Comparison of ENCODE assay signal across 21 cellular contexts in genomic region chr2:74130211-74130995, GRCh38. TPM values are rescaled to one million over a fixed set of nuclear protein-coding genes. Genes with fewer than 3 reads are reported as not detected.
DNase-seq lines count a peak whose midpoint lies in the region; ATAC-seq, FAIRE-seq and TF ChIP-seq lines count a peak whose summit lies in the region.
"Had no signal": no experiment of that assay in that cellular context is flagged by ENCODE, and none has a peak within 500 bp of the region (broad histone marks: within the 10 kb centered on the region; RNA-seq: fewer than 3 reads in every experiment).

No MANE protein-coding gene starts in this region.

- H2BK20ac ChIP-seq in IMR-90 (ENCODE audit: low read depth, low read length) = no peak overlapping the region

- no peak overlapping the region for H3K18ac ChIP-seq in IMR-90 (ENCODE audit: low read depth, low read length)

- no peak for TF ChIP-seq RAD21 in IMR-90 (IDR thresholded peaks at IDR 0.05; ENCODE audit: low read length)
- no peak for TF ChIP-seq RAD21 in K562 (CRISPR knock-in tag; conservative IDR thresholded peaks at IDR 0.05 in 1 of 2, IDR thresholded peaks at IDR 0.05 in 1 of 2)

- CTCF ChIA-PET in IMR-90 (lab: Yijun Ruan, JAX) = no interaction called here
- CTCF ChIA-PET in K562 (lab: Yijun Ruan, JAX; ENCODE audit: low intra/inter-chr PET ratio) = no interaction called here

- TF ChIP-seq CTCF in IMR-90 (conservative IDR thresholded peaks at IDR 0.05; ENCODE audit: low read depth, low read length) (no peak), K562 (IDR thresholded peaks at IDR 0.05 in 2 of 3, conservative IDR thresholded peaks at IDR 0.05 in 1 of 3; ENCODE audit: insufficient read depth in 2 of 3, low read depth in 1 of 3, low read length in 3 of 3) (no peak), left lung (IDR thresholded peaks at IDR 0.05) (no peak)

- no peak overlapping the region for H3K14ac ChIP-seq in IMR-90 (replicated peaks; ENCODE audit: low read depth, low read length)

- no peak overlapping the region for H2AK5ac ChIP-seq in IMR-90 (ENCODE audit: low read depth, low read length)

- no peak overlapping the region for H4K91ac ChIP-seq in IMR-90 (ENCODE audit: insufficient read depth, low read depth, low read length)

- no peak; the same call in 1 of the 2 replicates for ATAC-seq in IMR-90 (ENCODE audit: low read depth)
- ATAC-seq in K562 = no peak
- ATAC-seq in left lung = peak; percentile 49
- no peak for ATAC-seq in GM19035 (IDR thresholded peaks at IDR 0.05; ENCODE audit: unreplicated experiment)
- no peak for ATAC-seq in HG03025 (IDR thresholded peaks at IDR 0.05; ENCODE audit: low FRiP score, unreplicated experiment)
- ATAC-seq: body of pancreas; HCT116; stimulated activated naive CD8-positive, alpha-beta T cell treated with anti-CD3 and anti-CD28 coated beads, Interleukin-15, amount 100 ng/mL, for 72 hours had no signal

- H2AFZ ChIP-seq in IMR-90 (replicated peaks; ENCODE audit: low read length, poor library complexity) (peak overlapping the region; percentile 81), K562 (ENCODE audit: low read depth, low read length) (no peak overlapping the region)

- H2BK120ac ChIP-seq in IMR-90 (ENCODE audit: low read depth, low read length) = no peak overlapping the region

- H3K4me2 ChIP-seq in IMR-90 (ENCODE audit: low read depth, low read length) (no peak overlapping the region), K562 (ENCODE audit: insufficient read depth, low read length) (no peak overlapping the region)

- H3K9ac ChIP-seq in IMR-90 (ENCODE audit: low read depth, low read length) = no peak overlapping the region
- H3K9ac ChIP-seq in K562 (ENCODE audit: insufficient read depth in 1 of 2, low read depth in 2 of 2, low read length in 2 of 2) = no peak overlapping the region

- H3K4me1 ChIP-seq in IMR-90 (ENCODE audit: control insufficient read depth, insufficient read depth, low read length) = no peaks in the 10 kb centered on the region
- peaks cover 16 to 26% of the 10 kb centered on the region in 2 experiments; a peak in 4 of 5 replicates for H3K4me1 ChIP-seq in K562 (replicated peaks in 1 of 2; ENCODE audit: control insufficient read depth in 2 of 2, insufficient read depth in 2 of 2, low read length in 2 of 2)
- H3K4me1 ChIP-seq in left lung = no peaks in the 10 kb centered on the region
- H3K4me1 ChIP-seq: body of pancreas, lower lobe of right lung, tibial nerve had no signal

- H3K27ac ChIP-seq in IMR-90 (ENCODE audit: insufficient read depth, low read length) (no peak overlapping the region), K562 (ENCODE audit: extremely low read depth, low read depth, low read length) (no peak overlapping the region), left lung (no peak overlapping the region)
- H3K27ac ChIP-seq: body of pancreas, lower lobe of right lung, tibial nerve had no signal

- peaks cover 14% of the 10 kb centered on the region for H3K27me3 ChIP-seq in IMR-90 (ENCODE audit: control insufficient read depth, insufficient read depth, low read length)
- no peaks in the 10 kb centered on the region for H3K27me3 ChIP-seq in K562 (ENCODE audit: control insufficient read depth in 2 of 2, insufficient read depth in 2 of 2, low read length in 2 of 2)
- H3K27me3 ChIP-seq in left lung = peaks cover 0 to 36% of the 10 kb centered on the region in 2 donors

- WGBS in IMR-90 (ENCODE audit: extremely low coverage in 2 of 2, insufficient read length in 1 of 2), 2 experiments = 43% methylated on average over 12 of the region's 41 CpGs; no CpG with 5 or more reads in 1 of the 2 experiments
- 86% methylated on average over 24 of the region's 41 CpGs for WGBS in K562 (ENCODE audit: insufficient coverage, low coverage, missing lambda C conversion rate)

- H3K4me3 ChIP-seq in IMR-90 (ENCODE audit: insufficient read depth, low read depth, low read length) = no peak overlapping the region
- no peak overlapping the region for H3K4me3 ChIP-seq in K562
- H3K4me3 ChIP-seq in left lung = no peak overlapping the region
- H3K4me3 ChIP-seq: body of pancreas, lower lobe of right lung, tibial nerve had no signal

- no peaks in the 10 kb centered on the region for H4K20me1 ChIP-seq in IMR-90 (ENCODE audit: insufficient read depth, low read length)
- no peaks in the 10 kb centered on the region for H4K20me1 ChIP-seq in K562 (replicated peaks; ENCODE audit: control insufficient read depth, insufficient read depth, low read length)

- H3K9me1 ChIP-seq in IMR-90 (ENCODE audit: insufficient read depth, low read length) (no peaks in the 10 kb centered on the region), K562 (ENCODE audit: control insufficient read depth, insufficient read depth, low read length) (no peaks in the 10 kb centered on the region)

- H3K36me3 ChIP-seq in IMR-90 (ENCODE audit: control insufficient read depth, insufficient read depth, low read length) (peaks cover 7% of the 10 kb centered on the region), K562 (ENCODE audit: control insufficient read depth, insufficient read depth, low read length) (peaks cover 20% of the 10 kb centered on the region; the same call in 2 of the 3 replicates), left lung (peaks cover 0 to 22% of the 10 kb centered on the region in 2 donors)

- no peak overlapping the region for H3K23ac ChIP-seq in IMR-90 (ENCODE audit: low read depth, low read length)

- H4K5ac ChIP-seq in IMR-90 (ENCODE audit: low read depth, low read length) = no peak overlapping the region

- in situ Hi-C loops in IMR-90 (cut with MboI; ENCODE audit: low sequenced_read_pairs) = loop anchor here (25.0 kb wide), 1 partner anchor 293 kb away; the partner anchor contains the start of gene STAMBP
- in situ Hi-C loops in K562 (cut with MboI) = no loop called here

- H4K8ac ChIP-seq in IMR-90 (ENCODE audit: low read depth in 2 of 2, low read length in 2 of 2) = no peak overlapping the region

- H3K4ac ChIP-seq in IMR-90 (ENCODE audit: low read depth, low read length) = no peak overlapping the region

- no peaks in the 10 kb centered on the region for H3K79me1 ChIP-seq in IMR-90 (ENCODE audit: low read depth in 1 of 2, low read length in 2 of 2)

- H2BK15ac ChIP-seq in IMR-90 (ENCODE audit: low read depth, low read length) = no peak overlapping the region

- dilution Hi-C loops in IMR-90 (cut with HindIII; ENCODE audit: low sequenced_read_pairs, unreplicated experiment) = no loop called here

- H3K9me3 ChIP-seq in IMR-90 (ENCODE audit: control insufficient read depth, insufficient read depth, low read length) (peaks cover 2% of the 10 kb centered on the region; the same call in 1 of the 2 replicates), K562 (replicated peaks; ENCODE audit: control insufficient read depth, insufficient read depth, low read depth, low read length) (no peaks in the 10 kb centered on the region), left lung (peaks cover 0 to 5% of the 10 kb centered on the region in 2 donors)
- H3K9me3 ChIP-seq: lower lobe of right lung had no signal

- POLR2A ChIA-PET in IMR-90 (lab: Charles Lee; ENCODE audit: unreplicated experiment) (no interaction called here), K562 (lab: Yijun Ruan, JAX) (no interaction called here)

- TF ChIP-seq POLR2A in IMR-90 (IDR thresholded peaks at IDR 0.05; ENCODE audit: low read depth, low read length) = no peak
- no peak for TF ChIP-seq POLR2A in K562 (conservative IDR thresholded peaks at IDR 0.05)

- intact Hi-C loops in IMR-90 (cut with micrococcal nuclease) = no loop called here
- intact Hi-C loops in K562 (cut with micrococcal nuclease) = no loop called here
- intact Hi-C loops in left lung (cut with DNase I) = no loop called here

- no peak overlapping the region for H3K56ac ChIP-seq in IMR-90 (ENCODE audit: extremely low read depth, insufficient read depth, low read length)

- peak; percentile 90 for DNase-seq in ELF-1 (ENCODE audit: low read depth, low spot score)
- DNase-seq in IMR-90 = no peak
- no peak for DNase-seq in K562 (ENCODE audit: extremely low read depth in 1 of 4, low spot score in 3 of 4)
- DNase-seq in left lung = no peak
- DNase-seq in NCI-H524 (lab: John Stamatoyannopoulos, UW) = no peak
- no peak for DNase-seq in activated CD4-positive, alpha-beta T cell treated with anti-CD3 and anti-CD28 coated beads for 48 hours
- DNase-seq: activated CD4-positive, alpha-beta T cell treated with anti-CD3 and anti-CD28 coated beads, Interleukin-2, amount 50 U/mL, for 1 hour; activated naive CD4-positive, alpha-beta T cell treated with anti-CD3 and anti-CD28 coated beads for 36 hours; body of pancreas; lower lobe of right lung; NCI-H1436; NCI-H2171; SHP77 treated with DMSO at 0.1 percent for 48 hours; stimulated activated CD4-positive, alpha-beta T cell treated with anti-CD3 and anti-CD28 coated beads, Interleukin-4, amount 100 ng/mL, for 24 hours; stimulated activated naive CD8-positive, alpha-beta T cell treated with anti-CD3 and anti-CD28 coated beads, Interleukin-15, amount 100 ng/mL, for 72 hours had no signal

- BruUV-seq in IMR-90 (replicated peaks; lab: Mats Ljungman, UMichigan) (no TSS peak), K562 (replicated peaks; lab: Mats Ljungman, UMichigan) (no TSS peak)

- no peak for FAIRE-seq in K562 (lab: Jason Lieb, UNC)
- FAIRE-seq: colon, HTR-8/SVneo had no signal

- H2AK9ac ChIP-seq in IMR-90 (replicated peaks; ENCODE audit: low read depth, low read length, poor library complexity) = no peak overlapping the region

- H3K79me2 ChIP-seq in K562 (ENCODE audit: control insufficient read depth, insufficient read depth, low read length) = no peaks in the 10 kb centered on the region

- H2BK5ac ChIP-seq in IMR-90 (ENCODE audit: low read depth, low read length, poor library complexity, severe bottlenecking) = no peak overlapping the region

- TF ChIP-seq EP300 in K562 (IDR thresholded peaks at IDR 0.05; ENCODE audit: low read length) = no peak

RNA-seq across cellular contexts. Expression of gene BOLA3, which starts 17.3 kb away (rescaled TPM):
- total RNA-seq in IMR-90 (2012; rRNA removed) (13.3 and 36.4 TPM in 2 replicates), K562 (2014; rRNA removed) (219 and 255 TPM in 2 replicates), K562 (2014; rRNA removed; fragmentation: Illumina TruSeq; extraction: Trizol) (149 and 159 TPM in 2 replicates), K562 (2015; rRNA removed; fragmentation: Illumina TruSeq; extraction: Trizol) (205 and 206 TPM in 2 replicates), K562 (2021) (164 and 214 TPM in 2 replicates), left lung (10 to 100 TPM; 34.7 to 39.6 TPM)
- polyA plus RNA-seq in IMR-90 (2012; rRNA removed) (39.5 and 46.5 TPM in 2 replicates), K562 (2011; rRNA removed) (105 and 175 TPM in 2 replicates), K562 (2014; fragmentation: Illumina TruSeq; extraction: Trizol) (280 and 324 TPM in 2 replicates), K562 (2014; fragmentation: Nextera tagmentation; extraction: Ambion mirVana) (100 to 1,000 TPM; 328 to 385 TPM), K562 (2014; rRNA removed) (352 and 619 TPM in 2 replicates)
- 24.7 and 34.8 TPM in 2 replicates for polyA plus RNA-seq in IMR-90 (2012; cell fraction: cytosol; rRNA removed)
- 3.3 and 13.2 TPM in 2 replicates for polyA plus RNA-seq in IMR-90 (2012; cell fraction: nucleus; rRNA removed; ENCODE audit: low replicate concordance)
- 14.4 and 23.0 TPM in 2 replicates for total RNA-seq in K562 (2011; cell fraction: chromatin; rRNA removed; ENCODE audit: low replicate concordance)
- 18.7 and 26.0 TPM in 2 replicates for total RNA-seq in K562 (2011; cell fraction: nucleolus; rRNA removed)
- 32.8 and 60.1 TPM in 2 replicates for total RNA-seq in K562 (2011; cell fraction: nucleoplasm; rRNA removed)
- 82.7 and 104 TPM in 2 replicates for polyA plus RNA-seq in K562 (2011; cell fraction: cytosol; rRNA removed)
- 23.7 and 24.3 TPM in 2 replicates for polyA plus RNA-seq in K562 (2011; cell fraction: nucleus; rRNA removed)
- 92.8 and 261 TPM in 2 replicates for polyA plus RNA-seq in K562 (2012)
- 19.9 and 35.3 TPM in 2 replicates for polyA minus RNA-seq in K562 (2011; rRNA and poly(A)+ RNA removed)
- polyA minus RNA-seq in K562 (2011; cell fraction: cytosol; rRNA and poly(A)+ RNA removed) = 13.4 and 28.6 TPM in 2 replicates
- polyA minus RNA-seq in K562 (2011; cell fraction: nucleus; rRNA and poly(A)+ RNA removed) = 10.4 and 12.7 TPM in 2 replicates

RNA-seq across cellular contexts. Expression of gene MOB1A, which starts 48.3 kb away (rescaled TPM):
- total RNA-seq in IMR-90 (2012; rRNA removed) = 60.8 and 105 TPM in 2 replicates
- polyA plus RNA-seq in IMR-90 (2012; rRNA removed) = 15.4 and 21.0 TPM in 2 replicates
- polyA plus RNA-seq in IMR-90 (2012; cell fraction: cytosol; rRNA removed) = 6.4 and 7.5 TPM in 2 replicates
- polyA plus RNA-seq in IMR-90 (2012; cell fraction: nucleus; rRNA removed; ENCODE audit: low replicate concordance) = 3.8 and 13.8 TPM in 2 replicates
- total RNA-seq in K562 (2011; cell fraction: chromatin; rRNA removed; ENCODE audit: low replicate concordance) = 29.1 and 59.2 TPM in 2 replicates
- total RNA-seq in K562 (2011; cell fraction: nucleolus; rRNA removed) = 17.2 and 18.4 TPM in 2 replicates
- 56.6 and 101 TPM in 2 replicates for total RNA-seq in K562 (2011; cell fraction: nucleoplasm; rRNA removed)
- 53.5 and 60.5 TPM in 2 replicates for total RNA-seq in K562 (2014; rRNA removed)
- total RNA-seq in K562 (2014; rRNA removed; fragmentation: Illumina TruSeq; extraction: Trizol) = 93.3 and 96.5 TPM in 2 replicates
- 84.6 and 97.7 TPM in 2 replicates for total RNA-seq in K562 (2015; rRNA removed; fragmentation: Illumina TruSeq; extraction: Trizol)
- 99.2 and 100 TPM in 2 replicates for total RNA-seq in K562 (2021)
- 50.4 and 93.1 TPM in 2 replicates for polyA plus RNA-seq in K562 (2011; rRNA removed)
- 17.5 and 28.8 TPM in 2 replicates for polyA plus RNA-seq in K562 (2011; cell fraction: cytosol; rRNA removed)
- 14.6 and 15.4 TPM in 2 replicates for polyA plus RNA-seq in K562 (2011; cell fraction: nucleus; rRNA removed)
- 39.7 and 47.2 TPM in 2 replicates for polyA plus RNA-seq in K562 (2012)
- 52.6 and 60.2 TPM in 2 replicates for polyA plus RNA-seq in K562 (2014; fragmentation: Illumina TruSeq; extraction: Trizol)
- polyA plus RNA-seq in K562 (2014; fragmentation: Nextera tagmentation; extraction: Ambion mirVana) = 10 to 100 TPM; 24.8 to 27.0 TPM
- polyA plus RNA-seq in K562 (2014; rRNA removed) = 46.7 and 57.3 TPM in 2 replicates
- 85.7 and 103 TPM in 2 replicates for polyA minus RNA-seq in K562 (2011; rRNA and poly(A)+ RNA removed)
- polyA minus RNA-seq in K562 (2011; cell fraction: cytosol; rRNA and poly(A)+ RNA removed) = 15.6 and 30.0 TPM in 2 replicates
- 10.2 and 12.0 TPM in 2 replicates for polyA minus RNA-seq in K562 (2011; cell fraction: nucleus; rRNA and poly(A)+ RNA removed)
- 100 to 1,000 TPM; 120 to 154 TPM for total RNA-seq in left lung
